17 cellular contexts compared by ENCODE assay signal in the genomic region with DNA sequence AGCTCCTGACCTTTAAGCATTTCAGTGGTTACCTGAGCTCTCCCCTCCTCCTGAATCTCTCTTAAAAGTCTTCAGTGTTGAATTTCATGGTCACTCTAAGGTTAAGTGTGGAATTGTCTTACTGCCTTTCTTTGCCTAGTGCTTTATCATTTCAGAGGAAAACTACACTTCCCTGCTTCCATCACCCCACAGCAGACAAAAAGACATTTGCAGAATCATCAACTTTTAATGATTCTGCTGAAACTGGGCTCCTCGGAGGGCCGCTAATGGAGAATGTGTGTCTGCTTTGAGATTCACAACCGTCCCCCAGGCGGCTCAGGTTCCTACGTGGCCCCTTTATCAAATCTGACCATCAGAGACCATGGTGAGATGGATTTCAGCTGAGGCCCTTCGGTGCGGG. TPM values are rescaled to one million over a fixed set of nuclear protein-coding genes. Genes with fewer than 3 reads are reported as not detected.
A peak's percentile ranks its signal among the peaks of the same experiment; 100 is the strongest.
DNase-seq lines count a peak whose midpoint lies in the region; ATAC-seq, FAIRE-seq and TF ChIP-seq lines count a peak whose summit lies in the region.
"Had no signal": no experiment of that assay in that cellular context is flagged by ENCODE, and none has a peak within 500 bp of the region (broad histone marks: within the 10 kb centered on the region; RNA-seq: fewer than 3 reads in every experiment).

No MANE protein-coding gene starts in this region.

- H3K9ac ChIP-seq in HepG2 (ENCODE audit: insufficient read depth, low read depth, low read length) = no peak overlapping the region
- H3K9ac ChIP-seq: BLaER1 had no signal

- TF ChIP-seq EP300 in HepG2 (IDR thresholded peaks at IDR 0.05; ENCODE audit: low read depth in 2 of 2, low read length in 2 of 2) (no peak), HepG2 (CRISPR knock-in tag; IDR thresholded peaks at IDR 0.05; ENCODE audit: borderline replicate concordance) (no peak)

- H3K27ac Mint-ChIP-seq in nephron = peak overlapping the region in 2 of 3 experiments; percentile 20 to 51

- no TSS peak for BruUV-seq in HepG2 (replicated peaks; lab: Mats Ljungman, UMichigan)

- ATAC-seq in HepG2 (no peak), right lobe of liver (no peak), mucosa of descending colon (no peak), GM19463 (IDR thresholded peaks at IDR 0.05; ENCODE audit: unreplicated experiment) (no peak)
- ATAC-seq: GM12878 had no signal

- H4K20me1 ChIP-seq in HepG2 (ENCODE audit: insufficient read depth, low read length) = no peaks in the 10 kb centered on the region
- H4K20me1 ChIP-seq: BLaER1 had no signal

- in situ Hi-C loops in HepG2 (cut with HindIII; ENCODE audit: extremely low pct_ligation_motif_present, low pct_unique_long_range_greater_than_20kb) = no loop called here

- H3K36me3 ChIP-seq in HepG2 (replicated peaks in 1 of 2; ENCODE audit: control insufficient read depth in 1 of 2, insufficient read depth in 2 of 2, low read length in 2 of 2) (no peaks in the 10 kb centered on the region), right lobe of liver (no peaks in the 10 kb centered on the region), mucosa of descending colon (ENCODE audit: low read depth) (no peaks in the 10 kb centered on the region)
- H3K36me3 ChIP-seq: BLaER1, HAP-1 had no signal

- DNase-seq in HepG2 (ENCODE audit: low spot score) (no peak), right lobe of liver (no peak), retina (peak; percentile 23), mucosa of descending colon (no peak)
- no peak for DNase-seq in activated CD8-positive, alpha-beta memory T cell treated with anti-CD3 and anti-CD28 coated beads, Interleukin-2, amount 50 U/mL, for 48 hours
- DNase-seq: 8988T, AML-193, Calu3, DMS 273 treated with DMSO at 0.1 percent for 48 hours, DMS79, GOT3 had no signal

- H3K27ac ChIP-seq in HepG2 (ENCODE audit: extremely low read length, insufficient read depth, low read length) = no peak overlapping the region
- no peak overlapping the region for H3K27ac ChIP-seq in right lobe of liver
- H3K27ac ChIP-seq: BLaER1 had no signal

- intact Hi-C loops in HepG2 (cut with micrococcal nuclease; ENCODE audit: unreplicated experiment) (loop anchor here (10.0 kb wide), 1 partner anchor 598 kb away; no protein-coding TSS in a partner anchor), right lobe of liver (cut with DNase I) (no loop called here), mucosa of descending colon (cut with DNase I, micrococcal nuclease) (no loop called here)

- no peaks in the 10 kb centered on the region for H3K79me2 ChIP-seq in HepG2 (ENCODE audit: insufficient read depth, low read length)

- peak overlapping the region; percentile 26; the same call in 1 of the 2 replicates for H3K4me2 ChIP-seq in HepG2 (ENCODE audit: low read depth, low read length)
- H3K4me2 ChIP-seq: BLaER1 had no signal

- CTCF ChIA-PET in HepG2 (lab: Yijun Ruan, JAX; ENCODE audit: low intra/inter-chr PET ratio, low total read pairs) = no interaction called here

- 49% methylated on average over 7 of the region's 7 CpGs for WGBS in HepG2 (ENCODE audit: low lambda C conversion rate)
- WGBS in right lobe of liver (ENCODE audit: insufficient coverage, low coverage, low lambda C conversion rate, missing lambda C conversion rate) = 90% methylated on average over 7 of the region's 7 CpGs

- H3K4me3 ChIP-seq in HepG2 (replicated peaks in 1 of 3; ENCODE audit: insufficient read depth in 1 of 3, low read depth in 2 of 3, low read length in 3 of 3) (no peak overlapping the region), right lobe of liver (no peak overlapping the region), mucosa of descending colon (no peak overlapping the region)
- H3K4me3 ChIP-seq: BLaER1, GM12878, HAP-1 had no signal

- POLR2A ChIA-PET in HepG2 (lab: Yijun Ruan, JAX) = interaction anchor here (1.0 kb wide), 1 partner anchor 12 kb away, joined by 3 read pairs; no protein-coding TSS in a partner anchor

- TF ChIP-seq POLR2A in HepG2 (IDR thresholded peaks at IDR 0.05; ENCODE audit: insufficient read depth in 1 of 2, low read depth in 2 of 2, low read length in 2 of 2) (no peak), right lobe of liver (IDR thresholded peaks at IDR 0.05) (no peak)

- TF ChIP-seq CTCF in HepG2 (CRISPR knock-in tag; IDR thresholded peaks at IDR 0.05) (no peak), right lobe of liver (IDR thresholded peaks at IDR 0.05) (no peak), nephron (IDR thresholded peaks at IDR 0.05; ENCODE audit: unreplicated experiment in 3 of 3) (no peak), mucosa of descending colon (IDR thresholded peaks at IDR 0.05) (no peak)

- H3K4me1 ChIP-seq in HepG2 (ENCODE audit: insufficient read depth, low read length) (peaks cover 72% of the 10 kb centered on the region), right lobe of liver (no peaks in the 10 kb centered on the region), mucosa of descending colon (ENCODE audit: low read depth) (no peaks in the 10 kb centered on the region)

- no peak overlapping the region for H2AFZ ChIP-seq in HepG2 (ENCODE audit: low read length)

- no peak for TF ChIP-seq RAD21 in HepG2 (CRISPR knock-in tag; IDR thresholded peaks at IDR 0.05)

- no peak for FAIRE-seq in HepG2 (lab: Jason Lieb, UNC)
- FAIRE-seq: GM12878, GM18507 had no signal

- H3K4me1 Mint-ChIP-seq in nephron = peaks cover 19% of the 10 kb centered on the region

- H3K4me3 Mint-ChIP-seq in nephron = no peak overlapping the region

- H3K27me3 ChIP-seq in HepG2 (ENCODE audit: control insufficient read depth in 1 of 2, insufficient read depth in 2 of 2, low read length in 2 of 2) (no peaks in the 10 kb centered on the region; a peak in 2 of 5 replicates), right lobe of liver (no peaks in the 10 kb centered on the region)
- H3K27me3 ChIP-seq: BLaER1 had no signal

- H3K27me3 Mint-ChIP-seq in nephron (ENCODE audit: low read depth) = no peaks in the 10 kb centered on the region

- peaks cover under 1% of the 10 kb centered on the region; the same call in 1 of the 2 replicates for H3K9me3 ChIP-seq in HepG2 (ENCODE audit: low read length)
- H3K9me3 ChIP-seq in right lobe of liver = no peaks in the 10 kb centered on the region
- no peaks in the 10 kb centered on the region for H3K9me3 ChIP-seq in mucosa of descending colon
- H3K9me3 ChIP-seq: HAP-1 had no signal

- H3K36me3 Mint-ChIP-seq in nephron (ENCODE audit: low read depth) = no peaks in the 10 kb centered on the region

- H3K9me3 Mint-ChIP-seq in nephron = no peaks in the 10 kb centered on the region

TF ChIP-seq in HepG2, 621 proteins besides CTCF, POLR2A, EP300 and RAD21 (continues in another document):
- TF ChIP-seq RBAK (CRISPR knock-in tag; IDR thresholded peaks at IDR 0.05) = no peak

RNA-seq across cellular contexts. Expression of a gene that starts 41.9 kb away (rescaled TPM):
- 24.6 and 45.1 TPM in 2 replicates for total RNA-seq in HepG2 (2016; rRNA removed; fragmentation: Illumina TruSeq; extraction: Trizol)
- total RNA-seq in HepG2 (2016; cell fraction: cytosol; rRNA removed; fragmentation: Illumina TruSeq; extraction: Trizol; ENCODE audit: low read depth) = 19.7 and 20.1 TPM in 2 replicates
- 24.0 and 41.1 TPM in 2 replicates for total RNA-seq in HepG2 (2016; cell fraction: insoluble cytoplasmic fraction; rRNA removed; fragmentation: Illumina TruSeq; extraction: Trizol)
- 25.6 and 27.6 TPM in 2 replicates for total RNA-seq in HepG2 (2016; cell fraction: membrane; rRNA removed; fragmentation: Illumina TruSeq; extraction: Trizol)
- total RNA-seq in HepG2 (2016; cell fraction: nucleus; rRNA removed; fragmentation: Illumina TruSeq; extraction: Trizol) = 65.7 and 82.2 TPM in 2 replicates
- 95.4 and 109 TPM in 2 replicates for polyA plus RNA-seq in HepG2 (2011; rRNA removed)
- 29.9 and 31.1 TPM in 2 replicates for polyA plus RNA-seq in HepG2 (2011; cell fraction: cytosol; rRNA removed)
- 436 and 543 TPM in 2 replicates for polyA plus RNA-seq in HepG2 (2011; cell fraction: nucleus; rRNA removed)
- 48.7 and 51.7 TPM in 2 replicates for polyA plus RNA-seq in HepG2 (2012)
- polyA plus RNA-seq in HepG2 (2016; cell fraction: cytosol; fragmentation: Illumina TruSeq; extraction: Trizol; ENCODE audit: low read depth) = 3.0 and 3.1 TPM in 2 replicates
- 19.9 and 22.5 TPM in 2 replicates for polyA plus RNA-seq in HepG2 (2016; cell fraction: insoluble cytoplasmic fraction; fragmentation: Illumina TruSeq; extraction: Trizol; ENCODE audit: low read depth)
- 8.5 and 9.7 TPM in 2 replicates for polyA plus RNA-seq in HepG2 (2016; cell fraction: membrane; fragmentation: Illumina TruSeq; extraction: Trizol; ENCODE audit: low read depth)
- polyA plus RNA-seq in HepG2 (2016; cell fraction: nucleus; fragmentation: Illumina TruSeq; extraction: Trizol; ENCODE audit: insufficient read depth, low read depth) = 164 and 165 TPM in 2 replicates
- polyA minus RNA-seq in HepG2 (2011; rRNA and poly(A)+ RNA removed; ENCODE audit: low replicate concordance) = 49.0 and 185 TPM in 2 replicates
- polyA minus RNA-seq in HepG2 (2011; cell fraction: cytosol; rRNA and poly(A)+ RNA removed) = 17.5 and 18.1 TPM in 2 replicates
- polyA minus RNA-seq in HepG2 (2011; cell fraction: nucleus; rRNA and poly(A)+ RNA removed) = 201 and 233 TPM in 2 replicates
- 10 to 100 TPM; 17.3 to 31.2 (median 21.5) TPM for total RNA-seq in right lobe of liver
- 10 to 100 TPM; 14.4 to 28.8 (median 17.7) TPM for total RNA-seq in mucosa of descending colon

RNA-seq across cellular contexts. Expression of a gene that starts 59.6 kb away (rescaled TPM):
- 100 and 114 TPM in 2 replicates for total RNA-seq in HepG2 (2016; rRNA removed; fragmentation: Illumina TruSeq; extraction: Trizol)
- total RNA-seq in HepG2 (2016; cell fraction: cytosol; rRNA removed; fragmentation: Illumina TruSeq; extraction: Trizol; ENCODE audit: low read depth) = 34.2 and 39.4 TPM in 2 replicates
- total RNA-seq in HepG2 (2016; cell fraction: insoluble cytoplasmic fraction; rRNA removed; fragmentation: Illumina TruSeq; extraction: Trizol) = 93.7 and 119 TPM in 2 replicates
- total RNA-seq in HepG2 (2016; cell fraction: membrane; rRNA removed; fragmentation: Illumina TruSeq; extraction: Trizol) = 65.8 and 70.3 TPM in 2 replicates
- total RNA-seq in HepG2 (2016; cell fraction: nucleus; rRNA removed; fragmentation: Illumina TruSeq; extraction: Trizol) = 79.5 and 91.1 TPM in 2 replicates
- 202 and 209 TPM in 2 replicates for polyA plus RNA-seq in HepG2 (2011; rRNA removed)
- polyA plus RNA-seq in HepG2 (2011; cell fraction: cytosol; rRNA removed) = 91.7 and 128 TPM in 2 replicates
- 359 and 415 TPM in 2 replicates for polyA plus RNA-seq in HepG2 (2011; cell fraction: nucleus; rRNA removed)
- 100 and 126 TPM in 2 replicates for polyA plus RNA-seq in HepG2 (2012)
- 35.1 and 35.8 TPM in 2 replicates for polyA plus RNA-seq in HepG2 (2016; cell fraction: cytosol; fragmentation: Illumina TruSeq; extraction: Trizol; ENCODE audit: low read depth)
- 160 and 184 TPM in 2 replicates for polyA plus RNA-seq in HepG2 (2016; cell fraction: insoluble cytoplasmic fraction; fragmentation: Illumina TruSeq; extraction: Trizol; ENCODE audit: low read depth)
- 62.2 and 66.8 TPM in 2 replicates for polyA plus RNA-seq in HepG2 (2016; cell fraction: membrane; fragmentation: Illumina TruSeq; extraction: Trizol; ENCODE audit: low read depth)
- polyA plus RNA-seq in HepG2 (2016; cell fraction: nucleus; fragmentation: Illumina TruSeq; extraction: Trizol; ENCODE audit: insufficient read depth, low read depth) = 277 TPM in 2 replicates
- polyA minus RNA-seq in HepG2 (2011; rRNA and poly(A)+ RNA removed; ENCODE audit: low replicate concordance) = 74.3 and 87.7 TPM in 2 replicates
- 102 and 132 TPM in 2 replicates for polyA minus RNA-seq in HepG2 (2011; cell fraction: cytosol; rRNA and poly(A)+ RNA removed)
- 80.2 and 123 TPM in 2 replicates for polyA minus RNA-seq in HepG2 (2011; cell fraction: nucleus; rRNA and poly(A)+ RNA removed)
- 10 to 100 TPM; 17.0 to 28.5 (median 21.5) TPM for total RNA-seq in right lobe of liver
- total RNA-seq in mucosa of descending colon = 10 to 100 TPM; 39.3 to 56.7 (median 54.4) TPM
